ENCODE assay signal across 19 cellular contexts in the genomic region with DNA sequence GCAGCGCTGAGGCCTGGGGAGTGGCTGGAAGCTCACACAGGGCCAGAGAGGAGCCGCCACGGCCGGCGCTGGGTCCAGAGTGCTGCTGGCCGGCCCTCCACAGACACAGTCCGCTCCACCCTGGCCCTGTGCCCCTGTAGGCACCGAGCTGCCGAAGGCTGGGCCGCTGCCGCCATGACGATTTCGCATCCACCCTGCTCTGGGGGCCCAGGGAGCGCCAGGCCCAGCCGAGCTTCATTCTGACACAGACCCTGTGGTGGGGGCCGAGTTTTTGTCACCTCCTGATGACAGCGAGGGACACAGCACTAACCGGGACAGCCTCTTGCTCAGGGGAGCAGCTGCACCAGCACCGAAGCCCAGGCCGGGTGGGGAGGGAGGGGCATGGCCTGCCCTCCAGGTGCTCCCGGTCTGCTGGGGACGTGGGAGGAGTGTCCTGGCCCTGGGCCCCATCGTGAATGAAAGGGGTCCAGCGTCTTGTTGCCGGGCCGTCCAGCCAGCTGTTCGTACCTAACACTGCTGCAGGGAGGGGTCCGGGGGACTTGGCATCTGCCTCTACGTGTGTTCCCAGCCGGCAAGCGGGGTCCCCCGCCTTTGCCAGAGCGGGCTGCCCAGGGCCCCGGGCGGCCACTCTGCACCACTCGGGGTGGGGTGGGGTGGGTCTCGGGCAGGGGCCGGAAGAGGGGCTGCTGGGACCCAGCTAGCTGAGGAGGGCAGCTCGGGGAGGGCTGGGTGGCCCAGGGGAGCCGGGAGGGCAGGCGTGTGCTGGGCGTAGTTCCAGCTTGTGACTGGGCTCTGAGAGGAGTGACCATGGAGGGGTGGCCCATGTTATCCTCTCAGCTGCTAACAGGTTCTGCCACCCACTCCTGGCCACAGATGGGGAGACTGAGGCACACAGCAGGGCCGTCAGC. TPM values are rescaled to one million over a fixed set of nuclear protein-coding genes. Genes with fewer than 3 reads are reported as not detected.
DNase-seq lines count a peak whose midpoint lies in the region; ATAC-seq and TF ChIP-seq lines count a peak whose summit lies in the region.
"Had no signal": no experiment of that assay in that cellular context is flagged by ENCODE, and none has a peak within 500 bp of the region (broad histone marks: within the 10 kb centered on the region; RNA-seq: fewer than 3 reads in every experiment).

No MANE protein-coding gene starts in this region.

- H3K14ac ChIP-seq in neuronal stem cell (ENCODE audit: low read length), result peak overlapping the region; percentile 71

- no peak overlapping the region for H3K4me2 ChIP-seq in neuronal stem cell (ENCODE audit: insufficient read depth, low read length, poor library complexity, severe bottlenecking)
- H3K4me2 ChIP-seq: KMS-11 had no signal

- peaks cover 90% of the 10 kb centered on the region for H3K27me3 ChIP-seq in left ventricle myocardium inferior (ENCODE audit: low read depth)
- peaks cover 0 to 15% (median 0%) of the 10 kb centered on the region in 3 experiments for H3K27me3 ChIP-seq in neuronal stem cell (ENCODE audit: control insufficient read depth in 3 of 3, insufficient read depth in 3 of 3, low read depth in 1 of 3, low read length in 3 of 3)

- H3K4me3 Mint-ChIP-seq in activated CD4-positive, alpha-beta T cell treated with anti-CD3 and anti-CD28 coated beads for 36 hours, result no peak overlapping the region
- H3K4me3 Mint-ChIP-seq: CD4-positive, CD25-positive, alpha-beta regulatory T cell; HFFc6 had no signal

- H3K27ac ChIP-seq in left ventricle myocardium inferior (replicated peaks) (no peak overlapping the region), caudate nucleus (ENCODE audit: low read depth, low read length) (peak overlapping the region; percentile 95), neuronal stem cell (replicated peaks; ENCODE audit: low read length) (no peak overlapping the region)
- H3K27ac ChIP-seq: KMS-11, Peyer's patch had no signal

- no peaks in the 10 kb centered on the region for H3K36me3 Mint-ChIP-seq in activated CD4-positive, alpha-beta T cell treated with anti-CD3 and anti-CD28 coated beads for 36 hours (ENCODE audit: low read depth)
- H3K36me3 Mint-ChIP-seq: CD4-positive, CD25-positive, alpha-beta regulatory T cell had no signal

- no peak overlapping the region for H3K4me3 ChIP-seq in left ventricle myocardium inferior
- no peak overlapping the region for H3K4me3 ChIP-seq in neuronal stem cell (ENCODE audit: low read length in 2 of 2)
- H3K4me3 ChIP-seq: A549, MG63, Peyer's patch had no signal

- CTCF ChIA-PET in activated CD4-positive, alpha-beta T cell treated with anti-CD3 and anti-CD28 coated beads for 36 hours (lab: Charles Lee), result interaction anchor here (1.1 kb wide), 1 partner anchor 10 kb away, joined by 3 read pairs; no protein-coding TSS in a partner anchor

- ATAC-seq in left ventricle myocardium superior (peak; percentile 30), GM19351 (IDR thresholded peaks at IDR 0.05; ENCODE audit: unreplicated experiment) (no peak)
- ATAC-seq in activated CD4-positive, alpha-beta T cell treated with anti-CD3 and anti-CD28 coated beads for 36 hours, result no peak

- H3K9me3 ChIP-seq in left ventricle myocardium inferior (replicated peaks), result peaks cover 9% of the 10 kb centered on the region
- peaks cover 9 to 12% of the 10 kb centered on the region in 2 donors for H3K9me3 ChIP-seq in neuronal stem cell (replicated peaks in 1 of 2; ENCODE audit: control insufficient read depth in 2 of 2, insufficient read depth in 1 of 2, low read depth in 1 of 2, low read length in 2 of 2)
- H3K9me3 ChIP-seq: A549, MG63, Peyer's patch had no signal

- peak overlapping the region; percentile 61 for H2BK120ac ChIP-seq in neuronal stem cell (ENCODE audit: low read depth, low read length)

- H3K4me1 Mint-ChIP-seq in activated CD4-positive, alpha-beta T cell treated with anti-CD3 and anti-CD28 coated beads for 36 hours, result no peaks in the 10 kb centered on the region

- H3K27ac Mint-ChIP-seq in activated CD4-positive, alpha-beta T cell treated with anti-CD3 and anti-CD28 coated beads for 36 hours, result no peak overlapping the region
- H3K27ac Mint-ChIP-seq: CD4-positive, CD25-positive, alpha-beta regulatory T cell; HFFc6 had no signal

- intact Hi-C loops in left ventricle myocardium superior (cut with micrococcal nuclease) (no loop called here), left ventricle myocardium inferior (cut with micrococcal nuclease) (no loop called here)
- intact Hi-C loops in activated CD4-positive, alpha-beta T cell treated with anti-CD3 and anti-CD28 coated beads for 36 hours (cut with DNase I, micrococcal nuclease), result no loop called here

- H3K4me1 ChIP-seq in left ventricle myocardium inferior, result peaks cover 35% of the 10 kb centered on the region
- peaks cover 11 to 14% of the 10 kb centered on the region in 2 donors for H3K4me1 ChIP-seq in neuronal stem cell (ENCODE audit: control insufficient read depth in 2 of 2, insufficient read depth in 1 of 2, low read depth in 1 of 2, low read length in 2 of 2)
- H3K4me1 ChIP-seq: Peyer's patch had no signal

- H3K27me3 Mint-ChIP-seq in activated CD4-positive, alpha-beta T cell treated with anti-CD3 and anti-CD28 coated beads for 36 hours, result peaks cover 3% of the 10 kb centered on the region
- H3K27me3 Mint-ChIP-seq: CD4-positive, CD25-positive, alpha-beta regulatory T cell had no signal

- peak overlapping the region; percentile 97 for H2BK15ac ChIP-seq in neuronal stem cell (ENCODE audit: low read length)

- H3K79me1 ChIP-seq in neuronal stem cell (ENCODE audit: low read depth, low read length), result peaks cover 2% of the 10 kb centered on the region

- H3K4ac ChIP-seq in neuronal stem cell (ENCODE audit: low read length), result peak overlapping the region; percentile 89

- peak overlapping the region; percentile 90 for H3K18ac ChIP-seq in neuronal stem cell (ENCODE audit: low read length)

- no peak for TF ChIP-seq CTCF in left ventricle myocardium inferior (IDR thresholded peaks at IDR 0.05; ENCODE audit: borderline replicate concordance)

- peak overlapping the region; percentile 65 for H4K8ac ChIP-seq in neuronal stem cell (ENCODE audit: low read depth, low read length)

- H3K36me3 ChIP-seq in left ventricle myocardium inferior (no peaks in the 10 kb centered on the region), neuronal stem cell (replicated peaks in 1 of 2; ENCODE audit: control insufficient read depth in 2 of 2, insufficient read depth in 2 of 2, low read length in 2 of 2) (no peaks in the 10 kb centered on the region)
- H3K36me3 ChIP-seq: MG63, Peyer's patch had no signal

- H2AFZ ChIP-seq in neuronal stem cell (ENCODE audit: low read length), result no peak overlapping the region

- H2AK5ac ChIP-seq in neuronal stem cell (ENCODE audit: low read depth, low read length), result peak overlapping the region; percentile 98

- POLR2A ChIA-PET in activated CD4-positive, alpha-beta T cell treated with anti-CD3 and anti-CD28 coated beads for 36 hours (lab: Charles Lee), result no interaction called here

- DNase-seq in left ventricle myocardium superior (no peak), left ventricle myocardium inferior (no peak), caudate nucleus (lab: John Stamatoyannopoulos, UW) (peak in 20 of 61 donors; percentile 13 to 74 (median 46)), neuronal stem cell (ENCODE audit: low spot score) (no peak)
- no peak for DNase-seq in activated CD4-positive, alpha-beta T cell treated with anti-CD3 and anti-CD28 coated beads for 36 hours
- DNase-seq in stimulated activated CD4-positive, alpha-beta T cell treated with anti-CD3 and anti-CD28 coated beads, Interleukin-2, amount 100 ng/mL, for 48 hours, result no peak
- DNase-seq: CD4-positive, CD25-positive, alpha-beta regulatory T cell; GOT3; HFFc6; MG63; NCI-H1105; NCI-H1694 treated with DMSO at 0.1 percent for 48 hours; NCI-H446; NCI-H748 treated with DMSO at 0.1 percent for 48 hours; Peyer's patch; SIG-M5 had no signal

- H3K9me3 Mint-ChIP-seq in activated CD4-positive, alpha-beta T cell treated with anti-CD3 and anti-CD28 coated beads for 36 hours (ENCODE audit: low read depth), result no peaks in the 10 kb centered on the region
- H3K9me3 Mint-ChIP-seq: HFFc6 had no signal

- H3K9ac ChIP-seq in neuronal stem cell (ENCODE audit: low read depth, low read length, poor library complexity), result peak overlapping the region; percentile 60
- H3K9ac ChIP-seq: KMS-11 had no signal

- H2BK12ac ChIP-seq in neuronal stem cell (ENCODE audit: low read length), result peak overlapping the region; percentile 73

- H3K23ac ChIP-seq in neuronal stem cell (ENCODE audit: low read depth, low read length, poor library complexity), result peak overlapping the region; percentile 89

- no peak overlapping the region for H4K91ac ChIP-seq in neuronal stem cell (ENCODE audit: low read depth, low read length, poor library complexity)

- H2BK5ac ChIP-seq in neuronal stem cell (ENCODE audit: low read length), result peak overlapping the region; percentile 75

- no CpG with 5 or more reads among the region's 43 CpGs for WGBS in neuronal stem cell (ENCODE audit: extremely low coverage in 2 of 2, insufficient read length in 2 of 2, insufficient replicate concordance in 1 of 2), 2 donors

RNA-seq across cellular contexts. Expression of a gene that starts 26.9 kb away (rescaled TPM):
- total RNA-seq in left ventricle myocardium superior (25.8 TPM), left ventricle myocardium inferior (22.6 TPM)
- polyA plus RNA-seq in neuronal stem cell (2013, experiment 1 of 2), result not detected
- not detected for polyA plus RNA-seq in neuronal stem cell (2013, experiment 2 of 2)
- total RNA-seq in activated CD4-positive, alpha-beta T cell treated with anti-CD3 and anti-CD28 coated beads for 36 hours, result not detected
- total RNA-seq: CD4-positive, CD25-positive, alpha-beta regulatory T cell; HFFc6 had no signal
- polyA plus RNA-seq: CD4-positive, CD25-positive, alpha-beta regulatory T cell had no signal

RNA-seq across cellular contexts. Expression of a gene that starts 50.4 kb away (rescaled TPM):
- not detected for total RNA-seq in left ventricle myocardium superior
- not detected for total RNA-seq in left ventricle myocardium inferior
- not detected for polyA plus RNA-seq in neuronal stem cell (2013, experiment 1 of 2)
- not detected for polyA plus RNA-seq in neuronal stem cell (2013, experiment 2 of 2)
- not detected for total RNA-seq in activated CD4-positive, alpha-beta T cell treated with anti-CD3 and anti-CD28 coated beads for 36 hours
- total RNA-seq: CD4-positive, CD25-positive, alpha-beta regulatory T cell; HFFc6; Peyer's patch had no signal
- polyA plus RNA-seq: A549; CD4-positive, CD25-positive, alpha-beta regulatory T cell had no signal

Comparison
In these comparisons a context has a peak if more than half of its experiments do, and no peak if none do; other contexts are left out.
1. RNA of a gene that starts 26.9 kb away (total RNA-seq): 25.8 TPM in left ventricle myocardium superior (single experiment) and 22.6 TPM in left ventricle myocardium inferior (single experiment); not detected in activated CD4-positive, alpha-beta T cell treated with anti-CD3 and anti-CD28 coated beads for 36 hours; every median in the first group is over 10 times any median in the second.